Comparison of ENCODE assay signal across 1 cellular context in the genomic region with DNA sequence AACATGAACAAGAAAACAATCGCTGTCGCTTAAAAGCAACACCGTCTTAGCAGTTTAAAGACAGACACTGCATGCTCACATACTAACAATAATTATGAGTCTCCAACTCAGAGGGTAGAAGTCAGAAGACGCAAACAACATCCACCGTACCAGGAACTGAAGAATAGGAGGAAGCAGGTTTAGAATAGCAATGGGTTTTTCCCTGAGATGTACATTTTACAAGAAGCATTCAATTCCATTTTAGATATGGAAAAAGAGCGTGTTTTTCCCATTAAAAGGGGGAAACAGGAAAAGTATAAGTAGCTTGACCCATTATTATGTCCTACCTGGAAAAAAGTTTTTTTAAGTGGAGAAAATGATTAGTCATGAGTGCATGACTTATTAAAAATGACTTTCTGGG.
TF ChIP-seq lines count a peak whose summit lies in the region.

No MANE protein-coding gene starts in this region.

TF ChIP-seq in K562, 482 proteins besides CTCF, POLR2A, EP300 and RAD21:
- TF ChIP-seq ZKSCAN3 (CRISPR knock-in tag; IDR thresholded peaks at IDR 0.05) (no peak), MAFG (tag; conservative IDR thresholded peaks at IDR 0.05) (peak; percentile 48), ZNF316 (IDR thresholded peaks at IDR 0.05) (peak; percentile 35; the same call in 1 of the 2 replicates), BACH1 (tag; IDR thresholded peaks at IDR 0.05) (0 out of 2 replicates have a peak, but pooled peaks have one; percentile 4), C11orf30 (IDR thresholded peaks at IDR 0.05; ENCODE audit: low read depth) (peak; percentile 21; the same call in 1 of the 2 replicates), SAFB2 (IDR thresholded peaks at IDR 0.05; ENCODE audit: borderline replicate concordance, low read depth, low read length, severe bottlenecking) (no peak)
- TF ChIP-seq, protein P1, sequence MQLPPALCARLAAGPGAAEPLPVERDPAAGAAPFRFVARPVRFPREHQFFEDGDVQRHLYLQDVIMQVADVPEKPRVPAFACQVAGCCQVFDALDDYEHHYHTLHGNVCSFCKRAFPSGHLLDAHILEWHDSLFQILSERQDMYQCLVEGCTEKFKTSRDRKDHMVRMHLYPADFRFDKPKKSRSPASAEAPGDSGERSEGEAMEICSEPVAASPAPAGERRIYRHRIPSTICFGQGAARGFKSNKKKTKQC (CRISPR knock-in tag; IDR thresholded peaks at IDR 0.05) = no peak
